Comparison of ENCODE assay signal across 9 cellular contexts in genomic region chr18:76467371-76468190, GRCh38. TPM values are rescaled to one million over a fixed set of nuclear protein-coding genes. Genes with fewer than 3 reads are reported as not detected.
A peak's percentile ranks its signal among the peaks of the same experiment; 100 is the strongest.
DNase-seq lines count a peak whose midpoint lies in the region; ATAC-seq and TF ChIP-seq lines count a peak whose summit lies in the region.
"Had no signal": no experiment of that assay in that cellular context is flagged by ENCODE, and none has a peak within 500 bp of the region (broad histone marks: within the 10 kb centered on the region; RNA-seq: fewer than 3 reads in every experiment).

No MANE protein-coding gene starts in this region.

- intact Hi-C loops in Right ventricle myocardium superior (cut with DNase I) = no loop called here

- peak; percentile 69 for DNase-seq in SIG-M5 (lab: John Stamatoyannopoulos, UW)
- DNase-seq in Right ventricle myocardium superior = peak; percentile 67
- DNase-seq in stimulated activated CD8-positive, alpha-beta memory T cell treated with anti-CD3 and anti-CD28 coated beads, Interleukin-4, amount 100 ng/mL, for 48 hours = peak; percentile 31
- DNase-seq in NK-92 (lab: John Stamatoyannopoulos, UW; ENCODE audit: unreplicated experiment) = no peak
- DNase-seq in erythroblast (lab: John Stamatoyannopoulos, UW) = no peak
- no peak for DNase-seq in SW480 (ENCODE audit: low spot score)
- DNase-seq: NCI-H526, pancreas had no signal

- no peak for TF ChIP-seq POLR2A in erythroblast (IDR thresholded peaks at IDR 0.05; ENCODE audit: low read length)

- ATAC-seq in GM18909 (IDR thresholded peaks at IDR 0.05; ENCODE audit: poor library complexity, unreplicated experiment) (peak; percentile 48), Right ventricle myocardium superior (ENCODE audit: poor library complexity) (peak; percentile 84)

RNA-seq across cellular contexts. Expression of gene ZNF516, which starts 27.5 kb away (rescaled TPM):
- total RNA-seq in Right ventricle myocardium superior = 12.6 TPM

Comparison
In these comparisons a context has a peak if more than half of its experiments do, and no peak if none do; other contexts are left out.
1. DNase-seq: peak in SIG-M5 (single experiment), Right ventricle myocardium superior (single experiment) and stimulated activated CD8-positive, alpha-beta memory T cell treated with anti-CD3 and anti-CD28 coated beads, Interleukin-4, amount 100 ng/mL, for 48 hours (single experiment); none in NK-92 (single experiment), erythroblast (0 of 2) and SW480 (single experiment).